ENCODE assay signal across 28 cellular contexts in the genomic region with DNA sequence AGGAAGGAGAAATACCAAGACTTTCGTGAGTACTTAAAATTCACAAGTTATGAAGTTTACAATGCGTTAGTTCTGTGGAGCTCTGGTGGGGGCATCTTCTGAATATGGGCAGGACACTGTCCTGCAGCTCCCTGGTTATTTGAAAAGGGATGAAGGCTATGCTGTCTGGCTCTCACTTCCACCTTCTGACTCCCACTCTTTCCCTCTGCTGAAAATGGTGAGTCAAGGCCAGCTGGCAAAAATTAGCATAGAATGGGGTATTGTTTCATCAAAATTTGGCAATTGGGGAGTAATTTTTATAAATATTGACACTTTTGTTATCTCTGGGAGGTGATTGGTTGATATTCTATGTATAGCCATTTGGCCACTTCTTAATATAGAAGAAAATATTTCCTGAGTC.
"Had no signal": no experiment of that assay in that cellular context is flagged by ENCODE, and none has a peak within 500 bp of the region (broad histone marks: within the 10 kb centered on the region; RNA-seq: fewer than 3 reads in every experiment).

No MANE protein-coding gene starts in this region.

- ATAC-seq: activated naive CD4-positive, alpha-beta T cell treated with anti-CD3 and anti-CD28 coated beads, Interleukin-2, amount 50 U/mL, for 72 hours; activated T-cell treated with anti-CD3 and anti-CD28 coated beads, Interleukin-2, amount 50 U/mL, for 72 hours; foreskin keratinocyte; gastrocnemius medialis; heart left ventricle; WTC11 had no signal

- H3K27ac ChIP-seq: brain microvascular endothelial cell, coronary artery, epithelial cell of prostate, esophagus squamous epithelium, foreskin keratinocyte, gastrocnemius medialis, heart left ventricle, VCaP had no signal

- H3K4me3 ChIP-seq: coronary artery, esophagus squamous epithelium, gastrocnemius medialis, heart left ventricle had no signal

- H3K4me1 ChIP-seq: esophagus squamous epithelium, foreskin keratinocyte, gastrocnemius medialis, heart left ventricle had no signal

- DNase-seq: activated CD4-positive, alpha-beta memory T cell treated with anti-CD3 and anti-CD28 coated beads, Interleukin-2, amount 10 ng/mL, durations not matched to agents 7 days and 5 days; activated CD4-positive, alpha-beta T cell treated with anti-CD3 and anti-CD28 coated beads for 1 hour; activated CD4-positive, alpha-beta T cell treated with anti-CD3 and anti-CD28 coated beads for 4 hours; activated CD4-positive, alpha-beta T cell treated with anti-CD3 and anti-CD28 coated beads, Interleukin-2, amount 10 ng/mL, durations not matched to agents 7 days and 5 days; activated CD4-positive, alpha-beta T cell treated with anti-CD3 and anti-CD28 coated beads, Interleukin-2, amount 50 U/mL, for 4 hours; activated CD8-positive, alpha-beta memory T cell treated with anti-CD3 and anti-CD28 coated beads, Interleukin-2, amount 50 U/mL, for 48 hours; activated gamma-delta T cell; activated naive CD4-positive, alpha-beta T cell; activated naive CD4-positive, alpha-beta T cell treated with anti-CD3 and anti-CD28 coated beads, Interleukin-2, amount 10 ng/mL, durations not matched to agents 7 days and 5 days; activated naive CD8-positive, alpha-beta T cell treated with anti-CD3 and anti-CD28 coated beads, Interleukin-2, amount 10 ng/mL, durations not matched to agents 7 days and 5 days; activated T-cell treated with anti-CD3 and anti-CD28 coated beads for 4 hours; activated T-cell treated with anti-CD3 and anti-CD28 coated beads, Interleukin-2, amount 50 U/mL, for 24 hours; activated T-cell treated with anti-CD3 and anti-CD28 coated beads, Interleukin-2, amount 50 U/mL, for 72 hours; amniotic stem cell; anterior cingulate cortex; brain microvascular endothelial cell; effector CD4-positive, alpha-beta T cell; esophagus squamous epithelium; foreskin keratinocyte; gastrocnemius medialis; glutamatergic neuron; heart left ventricle; T-helper 2 cell had no signal

- H3K27me3 ChIP-seq: brain microvascular endothelial cell, esophagus squamous epithelium, foreskin keratinocyte, gastrocnemius medialis, heart left ventricle had no signal

- H3K9me3 ChIP-seq: esophagus squamous epithelium, gastrocnemius medialis, heart left ventricle had no signal

- H3K36me3 ChIP-seq: brain microvascular endothelial cell, esophagus squamous epithelium, gastrocnemius medialis, heart left ventricle had no signal
